ENCODE assay signal across 16 cellular contexts in the genomic region with DNA sequence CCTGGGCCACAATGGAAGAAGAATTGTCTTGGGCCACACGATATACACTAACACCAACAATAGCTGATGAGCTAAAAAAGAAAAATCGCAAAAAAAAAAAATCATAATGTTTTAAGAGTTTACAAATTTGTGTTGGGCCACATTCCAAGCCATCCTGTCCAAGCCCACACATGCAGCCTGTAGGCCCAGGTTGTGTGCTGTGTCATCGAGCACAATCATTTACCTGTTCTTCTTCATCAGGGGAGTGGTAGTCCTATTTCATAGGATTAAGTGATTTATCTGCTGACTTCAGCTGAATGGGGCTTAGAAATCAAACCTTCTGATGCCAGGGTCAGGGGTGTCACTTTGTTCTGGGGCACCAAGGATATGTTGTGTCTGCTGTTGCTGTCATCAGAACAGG. TPM values are rescaled to one million over a fixed set of nuclear protein-coding genes. Genes with fewer than 3 reads are reported as not detected.
DNase-seq lines count a peak whose midpoint lies in the region; ATAC-seq, FAIRE-seq and TF ChIP-seq lines count a peak whose summit lies in the region.
"Had no signal": no experiment of that assay in that cellular context is flagged by ENCODE, and none has a peak within 500 bp of the region (broad histone marks: within the 10 kb centered on the region; RNA-seq: fewer than 3 reads in every experiment).

No MANE protein-coding gene starts in this region.

- no peak for TF ChIP-seq CTCF in HepG2 (CRISPR knock-in tag; IDR thresholded peaks at IDR 0.05)
- no peak for TF ChIP-seq CTCF in right lobe of liver (IDR thresholded peaks at IDR 0.05)
- TF ChIP-seq CTCF in epithelial cell of esophagus (IDR thresholded peaks at IDR 0.05; ENCODE audit: insufficient read depth, low read depth, low read length, missing control alignments), result no peak
- TF ChIP-seq CTCF in foreskin keratinocyte (conservative IDR thresholded peaks at IDR 0.05), result no peak
- no peak for TF ChIP-seq CTCF in GM20000 (IDR thresholded peaks at IDR 0.05; ENCODE audit: extremely low read depth, missing control alignments)

- no peak overlapping the region for H2AFZ ChIP-seq in HepG2 (ENCODE audit: low read length)

- in situ Hi-C loops in HepG2 (cut with HindIII; ENCODE audit: extremely low pct_ligation_motif_present, low pct_unique_long_range_greater_than_20kb), result no loop called here

- no peaks in the 10 kb centered on the region for H4K20me1 ChIP-seq in HepG2 (ENCODE audit: insufficient read depth, low read length)
- H4K20me1 ChIP-seq: BLaER1 treated with 17β-estradiol and CSF1 and Interleukin-3, amounts not matched to agents 10 nM and 100 nM had no signal

- H3K27ac ChIP-seq in HepG2 (ENCODE audit: extremely low read length, insufficient read depth, low read length), result no peak overlapping the region
- H3K27ac ChIP-seq in right lobe of liver, result no peak overlapping the region
- H3K27ac ChIP-seq in foreskin keratinocyte, result peak overlapping the region; percentile 8
- H3K27ac ChIP-seq: BLaER1 treated with 17β-estradiol and CSF1 and Interleukin-3, amounts not matched to agents 10 nM and 100 nM had no signal

- 95% methylated on average over 3 of the region's 3 CpGs for WGBS in HepG2 (ENCODE audit: low lambda C conversion rate)
- 100% methylated on average over 3 of the region's 3 CpGs for WGBS in right lobe of liver (ENCODE audit: insufficient coverage, low coverage, low lambda C conversion rate, missing lambda C conversion rate)

- H3K4me3 ChIP-seq in HepG2 (replicated peaks in 1 of 3; ENCODE audit: insufficient read depth in 1 of 3, low read depth in 2 of 3, low read length in 3 of 3) (no peak overlapping the region), right lobe of liver (no peak overlapping the region), epithelial cell of esophagus (ENCODE audit: low read length) (no peak overlapping the region)
- H3K4me3 ChIP-seq: BLaER1 treated with 17β-estradiol and CSF1 and Interleukin-3, amounts not matched to agents 10 nM and 100 nM; GM12878; K562 had no signal

- no peak overlapping the region for H3K4me2 ChIP-seq in HepG2 (ENCODE audit: low read depth, low read length)
- H3K4me2 ChIP-seq: BLaER1 treated with 17β-estradiol and CSF1 and Interleukin-3, amounts not matched to agents 10 nM and 100 nM had no signal

- no TSS peak for BruUV-seq in HepG2 (replicated peaks; lab: Mats Ljungman, UMichigan)

- CTCF ChIA-PET in HepG2 (lab: Yijun Ruan, JAX; ENCODE audit: low intra/inter-chr PET ratio, low total read pairs), result no interaction called here

- DNase-seq in HepG2 (ENCODE audit: low spot score) (no peak), right lobe of liver (no peak), epithelial cell of esophagus (ENCODE audit: low read depth) (peak; percentile 62), foreskin keratinocyte (peak; percentile 55 to 71), GM20000 (ENCODE audit: low spot score) (no peak), anterior cingulate cortex (lab: John Stamatoyannopoulos, UW) (no peak)
- DNase-seq: 8988T; ACHN; CD4-positive, alpha-beta T cell; DMS79; GOT3; H9 had no signal

- H3K27me3 ChIP-seq in HepG2 (ENCODE audit: control insufficient read depth in 1 of 2, insufficient read depth in 2 of 2, low read length in 2 of 2) (no peaks in the 10 kb centered on the region), right lobe of liver (no peaks in the 10 kb centered on the region), foreskin keratinocyte (no peaks in the 10 kb centered on the region)
- H3K27me3 ChIP-seq: BLaER1 treated with 17β-estradiol and CSF1 and Interleukin-3, amounts not matched to agents 10 nM and 100 nM had no signal

- no peak for TF ChIP-seq POLR2A in HepG2 (IDR thresholded peaks at IDR 0.05; ENCODE audit: insufficient read depth in 1 of 2, low read depth in 2 of 2, low read length in 2 of 2)
- TF ChIP-seq POLR2A in right lobe of liver (IDR thresholded peaks at IDR 0.05), result no peak

- intact Hi-C loops in HepG2 (cut with micrococcal nuclease; ENCODE audit: unreplicated experiment) (no loop called here), right lobe of liver (cut with DNase I) (no loop called here)

- no peak for ATAC-seq in HepG2
- no peak for ATAC-seq in right lobe of liver
- ATAC-seq in foreskin keratinocyte, result peak; percentile 73
- no peak for ATAC-seq in GM18498 (IDR thresholded peaks at IDR 0.05; ENCODE audit: unreplicated experiment)
- ATAC-seq: GM12878, K562 had no signal

- H3K9ac ChIP-seq in HepG2 (ENCODE audit: insufficient read depth, low read depth, low read length), result no peak overlapping the region
- H3K9ac ChIP-seq: BLaER1 treated with 17β-estradiol and CSF1 and Interleukin-3, amounts not matched to agents 10 nM and 100 nM had no signal

- H3K9me3 ChIP-seq in HepG2 (ENCODE audit: low read length) (no peaks in the 10 kb centered on the region), right lobe of liver (no peaks in the 10 kb centered on the region)

- no peaks in the 10 kb centered on the region for H3K79me2 ChIP-seq in HepG2 (ENCODE audit: insufficient read depth, low read length)

- no peak for FAIRE-seq in HepG2 (lab: Jason Lieb, UNC)
- FAIRE-seq: GM12878, K562 had no signal

- TF ChIP-seq EP300 in HepG2 (IDR thresholded peaks at IDR 0.05; ENCODE audit: low read depth in 2 of 2, low read length in 2 of 2) (no peak), HepG2 (CRISPR knock-in tag; IDR thresholded peaks at IDR 0.05; ENCODE audit: borderline replicate concordance) (no peak)

- POLR2A ChIA-PET in HepG2 (lab: Yijun Ruan, JAX), result no interaction called here

- peaks cover 13% of the 10 kb centered on the region for H3K4me1 ChIP-seq in HepG2 (ENCODE audit: insufficient read depth, low read length)
- H3K4me1 ChIP-seq in right lobe of liver, result peaks cover 0 to 7% (median 2%) of the 10 kb centered on the region in 4 donors
- H3K4me1 ChIP-seq in foreskin keratinocyte, result peaks cover 10% of the 10 kb centered on the region
- H3K4me1 ChIP-seq: BLaER1 treated with 17β-estradiol and CSF1 and Interleukin-3, amounts not matched to agents 10 nM and 100 nM had no signal

- TF ChIP-seq RAD21 in HepG2 (CRISPR knock-in tag; IDR thresholded peaks at IDR 0.05), result no peak

- H3K36me3 ChIP-seq in HepG2 (replicated peaks in 1 of 2; ENCODE audit: control insufficient read depth in 1 of 2, insufficient read depth in 2 of 2, low read length in 2 of 2) (no peaks in the 10 kb centered on the region), right lobe of liver (no peaks in the 10 kb centered on the region)
- H3K36me3 ChIP-seq: BLaER1 treated with 17β-estradiol and CSF1 and Interleukin-3, amounts not matched to agents 10 nM and 100 nM had no signal

TF ChIP-seq in HepG2, 621 proteins besides CTCF, POLR2A, EP300 and RAD21:
- TF ChIP-seq, protein P1, sequence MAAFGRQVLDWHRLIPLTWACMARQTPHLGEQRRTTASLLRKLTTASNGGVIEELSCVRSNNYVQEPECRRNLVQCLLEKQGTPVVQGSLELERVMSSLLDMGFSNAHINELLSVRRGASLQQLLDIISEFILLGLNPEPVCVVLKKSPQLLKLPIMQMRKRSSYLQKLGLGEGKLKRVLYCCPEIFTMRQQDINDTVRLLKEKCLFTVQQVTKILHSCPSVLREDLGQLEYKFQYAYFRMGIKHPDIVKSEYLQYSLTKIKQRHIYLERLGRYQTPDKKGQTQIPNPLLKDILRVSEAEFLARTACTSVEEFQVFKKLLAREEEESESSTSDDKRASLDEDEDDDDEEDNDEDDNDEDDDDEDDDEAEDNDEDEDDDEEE (CRISPR knock-in tag; IDR thresholded peaks at IDR 0.05), result no peak
- peak; percentile 13 to 41; a peak in 2 of 4 replicates for TF ChIP-seq MAFK (conservative IDR thresholded peaks at IDR 0.05 in 1 of 2, IDR thresholded peaks at IDR 0.05 in 1 of 2; ENCODE audit: low read length in 2 of 2)

RNA-seq across cellular contexts. Expression of a gene that starts 44.6 kb away (rescaled TPM):
- total RNA-seq in HepG2 (2016; rRNA removed; fragmentation: Illumina TruSeq; extraction: Trizol) (64.5 and 78.9 TPM in 2 replicates), right lobe of liver (10 to 100 TPM; 74.3 to 96.4 (median 84.5) TPM), foreskin keratinocyte (84.5 and 88.6 TPM in 2 replicates)
- 19.2 and 20.4 TPM in 2 replicates for total RNA-seq in HepG2 (2016; cell fraction: cytosol; rRNA removed; fragmentation: Illumina TruSeq; extraction: Trizol; ENCODE audit: low read depth)
- 69.3 and 74.8 TPM in 2 replicates for total RNA-seq in HepG2 (2016; cell fraction: insoluble cytoplasmic fraction; rRNA removed; fragmentation: Illumina TruSeq; extraction: Trizol)
- total RNA-seq in HepG2 (2016; cell fraction: membrane; rRNA removed; fragmentation: Illumina TruSeq; extraction: Trizol), result 73.2 and 75.4 TPM in 2 replicates
- total RNA-seq in HepG2 (2016; cell fraction: nucleus; rRNA removed; fragmentation: Illumina TruSeq; extraction: Trizol), result 121 and 123 TPM in 2 replicates
- polyA plus RNA-seq in HepG2 (2011; rRNA removed) (75.7 and 97.1 TPM in 2 replicates), foreskin keratinocyte (22.1 and 27.2 TPM in 2 replicates)
- 40.8 and 54.3 TPM in 2 replicates for polyA plus RNA-seq in HepG2 (2011; cell fraction: cytosol; rRNA removed)
- polyA plus RNA-seq in HepG2 (2011; cell fraction: nucleus; rRNA removed), result 68.9 and 74.9 TPM in 2 replicates
- 87.7 and 101 TPM in 2 replicates for polyA plus RNA-seq in HepG2 (2012)
- polyA plus RNA-seq in HepG2 (2016; cell fraction: cytosol; fragmentation: Illumina TruSeq; extraction: Trizol; ENCODE audit: low read depth), result 13.4 and 15.1 TPM in 2 replicates
- 81.1 and 83.2 TPM in 2 replicates for polyA plus RNA-seq in HepG2 (2016; cell fraction: insoluble cytoplasmic fraction; fragmentation: Illumina TruSeq; extraction: Trizol; ENCODE audit: low read depth)
- polyA plus RNA-seq in HepG2 (2016; cell fraction: membrane; fragmentation: Illumina TruSeq; extraction: Trizol; ENCODE audit: low read depth), result 49.0 and 50.1 TPM in 2 replicates
- 115 and 124 TPM in 2 replicates for polyA plus RNA-seq in HepG2 (2016; cell fraction: nucleus; fragmentation: Illumina TruSeq; extraction: Trizol; ENCODE audit: insufficient read depth, low read depth)
- 37.6 and 93.4 TPM in 2 replicates for polyA minus RNA-seq in HepG2 (2011; rRNA and poly(A)+ RNA removed; ENCODE audit: low replicate concordance)
- 82.9 and 96.7 TPM in 2 replicates for polyA minus RNA-seq in HepG2 (2011; cell fraction: cytosol; rRNA and poly(A)+ RNA removed)
- 685 and 799 TPM in 2 replicates for polyA minus RNA-seq in HepG2 (2011; cell fraction: nucleus; rRNA and poly(A)+ RNA removed)

Comparison
In these comparisons a context has a peak if more than half of its experiments do, and no peak if none do; other contexts are left out.
1. DNase-seq: peak in epithelial cell of esophagus (single experiment) and foreskin keratinocyte (2 of 2); none in HepG2 (single experiment), right lobe of liver (0 of 3), GM20000 (single experiment) and anterior cingulate cortex (0 of 58).